In the genomic region with DNA sequence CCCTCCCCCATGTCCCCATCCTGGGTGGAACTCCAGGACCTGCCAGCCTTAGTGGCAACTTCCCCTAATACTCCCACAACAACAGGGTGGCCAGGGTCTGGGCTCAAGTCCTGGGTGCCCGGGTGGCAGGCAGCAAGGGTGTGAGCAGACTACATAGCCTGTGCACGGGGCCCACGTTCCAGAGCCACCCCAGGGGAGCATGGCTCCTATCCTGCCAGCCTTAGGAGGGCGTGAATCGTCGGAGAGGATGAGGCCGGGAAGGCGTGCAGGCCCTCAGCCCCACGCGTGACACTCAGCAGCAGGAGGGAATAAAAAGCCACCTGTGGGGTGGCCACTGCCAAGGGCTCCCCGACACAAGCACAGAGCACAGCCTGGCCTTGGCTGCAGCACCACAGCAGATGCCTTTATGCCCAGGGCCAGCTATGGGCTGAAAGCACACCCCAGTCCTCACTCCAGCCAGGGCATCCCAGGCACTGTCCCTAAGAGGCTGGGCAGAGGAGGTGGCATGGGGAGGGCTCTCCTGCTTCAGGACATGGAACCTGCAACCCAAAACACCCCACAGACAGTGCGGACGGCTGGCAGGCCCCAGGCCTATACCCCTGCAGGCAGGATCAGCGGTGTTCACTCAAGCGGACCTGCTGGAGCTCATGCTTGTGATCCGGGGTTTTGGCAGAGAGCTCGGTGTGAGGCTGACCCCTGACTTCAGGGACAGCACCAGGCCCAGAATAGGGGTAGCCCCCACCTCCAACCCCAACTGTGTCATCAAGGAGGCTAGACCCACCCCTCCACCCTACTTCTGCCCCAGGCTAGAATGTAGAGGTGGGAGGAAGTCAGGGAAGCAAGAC, we compare ENCODE assay signal across 12 cellular contexts. TPM values are rescaled to one million over a fixed set of nuclear protein-coding genes. Genes with fewer than 3 reads are reported as not detected.
A peak's percentile ranks its signal among the peaks of the same experiment; 100 is the strongest.
DNase-seq lines count a peak whose midpoint lies in the region; ATAC-seq, FAIRE-seq and TF ChIP-seq lines count a peak whose summit lies in the region.
"Had no signal": no experiment of that assay in that cellular context is flagged by ENCODE, and none has a peak within 500 bp of the region (broad histone marks: within the 10 kb centered on the region; RNA-seq: fewer than 3 reads in every experiment).

No MANE protein-coding gene starts in this region.

- DNase-seq in BJ (ENCODE audit: low read depth) (no peak), astrocyte (ENCODE audit: low read depth) (no peak), retinal pigment epithelial cell (ENCODE audit: low read depth) (no peak), HT-29 (ENCODE audit: low spot score) (no peak), NCI-H2107 treated with DMSO at 0.1 percent for 48 hours (lab: John Stamatoyannopoulos, UW; ENCODE audit: unreplicated experiment) (no peak)
- no peak for DNase-seq in activated naive CD4-positive, alpha-beta T cell treated with anti-CD3 and anti-CD28 coated beads, Interleukin-2, amount 50 U/mL, for 72 hours (ENCODE audit: low spot score in 2 of 2)
- no peak for DNase-seq in stimulated activated CD8-positive, alpha-beta memory T cell treated with anti-CD3 and anti-CD28 coated beads, Interleukin-4, amount 100 ng/mL, for 48 hours
- DNase-seq: activated B cell treated with CpG ODN at 0.5 μM for 24 hours; activated naive CD4-positive, alpha-beta T cell treated with anti-CD3 and anti-CD28 coated beads, Interleukin-2, amount 50 U/mL, for 16 hours; NCI-H1092 had no signal

- ATAC-seq in activated naive CD4-positive, alpha-beta T cell treated with anti-CD3 and anti-CD28 coated beads, Interleukin-2, amount 50 U/mL, for 72 hours: no peak

- H3K4me3 Mint-ChIP-seq in astrocyte (ENCODE audit: unreplicated experiment): peak overlapping the region; percentile 94
- H3K4me3 Mint-ChIP-seq: activated B cell treated with CpG ODN at 0.5 μM for 24 hours had no signal

- H3K27me3 ChIP-seq in BJ (ENCODE audit: control insufficient read depth, insufficient read depth, low read length): no peaks in the 10 kb centered on the region
- H3K27me3 ChIP-seq in astrocyte (ENCODE audit: insufficient read depth, low read length): no peaks in the 10 kb centered on the region
- H3K27me3 ChIP-seq in iPS-20b (ENCODE audit: insufficient read depth, low read length): no peaks in the 10 kb centered on the region

- H2AFZ ChIP-seq in astrocyte (ENCODE audit: low read depth, low read length): no peak overlapping the region

- POLR2A ChIA-PET in BJ (lab: Charles Lee): no interaction called here

- CTCF ChIA-PET in BJ (lab: Yijun Ruan, JAX): interaction anchor here (0.8 to 2.3 kb wide), 3 partner anchors 10 to 132 kb away, joined by 3 to 10 read pairs (median 4); no protein-coding TSS in a partner anchor

- H3K4me3 ChIP-seq in BJ (ENCODE audit: low read depth, low read length) (peak overlapping the region; percentile 84), astrocyte (ENCODE audit: insufficient read depth, low read depth, low read length) (peak overlapping the region; percentile 83), iPS-20b (ENCODE audit: low read length) (peak overlapping the region; percentile 83; the same call in 1 of the 2 replicates), retinal pigment epithelial cell (ENCODE audit: low read length) (peak overlapping the region; percentile 97)

- peaks cover 92% of the 10 kb centered on the region for H3K79me2 ChIP-seq in astrocyte (ENCODE audit: insufficient read depth, low read length)

- H3K9me3 ChIP-seq in astrocyte (ENCODE audit: insufficient read depth, low read depth, low read length): no peaks in the 10 kb centered on the region
- H3K9me3 ChIP-seq in iPS-20b (ENCODE audit: insufficient read depth, low read depth, low read length): no peaks in the 10 kb centered on the region

- H3K36me3 Mint-ChIP-seq in astrocyte (ENCODE audit: low read depth, unreplicated experiment): peaks cover 3% of the 10 kb centered on the region
- H3K36me3 Mint-ChIP-seq in activated naive CD4-positive, alpha-beta T cell treated with anti-CD3 and anti-CD28 coated beads, Interleukin-2, amount 50 U/mL, for 72 hours: no peaks in the 10 kb centered on the region
- H3K36me3 Mint-ChIP-seq: CD4-positive, alpha-beta memory T cell had no signal

- peaks cover 60% of the 10 kb centered on the region for H4K20me1 ChIP-seq in astrocyte (ENCODE audit: insufficient read depth, low read length)

- peaks cover 59% of the 10 kb centered on the region for H3K4me1 Mint-ChIP-seq in astrocyte (ENCODE audit: low read depth, unreplicated experiment)

- no peak for FAIRE-seq in astrocyte (lab: Jason Lieb, UNC)

- H3K4me1 ChIP-seq in astrocyte (ENCODE audit: insufficient read depth, low read length) (peaks cover 83% of the 10 kb centered on the region), iPS-20b (ENCODE audit: insufficient read depth, low read length) (peaks cover 63% of the 10 kb centered on the region)

- H3K27ac Mint-ChIP-seq in astrocyte (ENCODE audit: unreplicated experiment): peak overlapping the region; percentile 84
- no peak overlapping the region for H3K27ac Mint-ChIP-seq in activated naive CD4-positive, alpha-beta T cell treated with anti-CD3 and anti-CD28 coated beads, Interleukin-2, amount 50 U/mL, for 72 hours
- H3K27ac Mint-ChIP-seq: activated B cell treated with CpG ODN at 0.5 μM for 24 hours had no signal

- no peaks in the 10 kb centered on the region for H3K9me3 Mint-ChIP-seq in astrocyte (ENCODE audit: unreplicated experiment)
- H3K9me3 Mint-ChIP-seq in activated naive CD4-positive, alpha-beta T cell treated with anti-CD3 and anti-CD28 coated beads, Interleukin-2, amount 50 U/mL, for 72 hours: no peaks in the 10 kb centered on the region
- H3K9me3 Mint-ChIP-seq: activated B cell treated with CpG ODN at 0.5 μM for 24 hours; CD4-positive, alpha-beta memory T cell had no signal

- H3K4me2 ChIP-seq in astrocyte (ENCODE audit: low read length): peak overlapping the region; percentile 91

- H3K36me3 ChIP-seq in BJ (ENCODE audit: control insufficient read depth, insufficient read depth, low read length) (peaks cover 10% of the 10 kb centered on the region), astrocyte (ENCODE audit: insufficient read depth, low read length) (no peaks in the 10 kb centered on the region), iPS-20b (ENCODE audit: insufficient read depth, low read depth, low read length) (peaks cover 2% of the 10 kb centered on the region; the same call in 1 of the 2 replicates)

- TF ChIP-seq CTCF in BJ (IDR thresholded peaks at IDR 0.05; ENCODE audit: insufficient read depth, low read depth, low read length) (no peak), astrocyte (IDR thresholded peaks at IDR 0.05; ENCODE audit: insufficient read depth, low read depth, low read length) (no peak), retinal pigment epithelial cell (conservative IDR thresholded peaks at IDR 0.05; ENCODE audit: low read depth, low read length) (no peak)

- no peaks in the 10 kb centered on the region for H3K27me3 Mint-ChIP-seq in astrocyte (ENCODE audit: low read depth, unreplicated experiment)

- H3K27ac ChIP-seq in astrocyte (ENCODE audit: low read depth, low read length) (peak overlapping the region; percentile 99), iPS-20b (ENCODE audit: low read length) (no peak overlapping the region)

- H3K9ac ChIP-seq in astrocyte (ENCODE audit: low read length) (peak overlapping the region; percentile 96), iPS-20b (ENCODE audit: low read depth, low read length) (peak overlapping the region; percentile 15; the same call in 1 of the 2 replicates)

RNA-seq across cellular contexts. Expression of a gene that starts 2.7 kb away (rescaled TPM):
- polyA plus RNA-seq in BJ (2011; rRNA removed): 28.9 and 57.3 TPM in 2 replicates
- 26.4 and 33.4 TPM in 2 replicates for polyA minus RNA-seq in BJ (2011; rRNA and poly(A)+ RNA removed)
- 241 and 296 TPM in 2 replicates for total RNA-seq in astrocyte
- 230 and 270 TPM in 2 replicates for total RNA-seq in HT-29 (2014; rRNA removed; shearing (Covaris generic))
- under 1 TPM; 0.16 to 0.71 TPM for total RNA-seq in activated naive CD4-positive, alpha-beta T cell treated with anti-CD3 and anti-CD28 coated beads, Interleukin-2, amount 50 U/mL, for 72 hours
- total RNA-seq: activated B cell treated with CpG ODN at 0.5 μM for 24 hours had no signal

RNA-seq across cellular contexts. Expression of a gene that starts 30.0 kb away (rescaled TPM):
- not detected in 2 replicates for polyA plus RNA-seq in BJ (2011; rRNA removed)
- polyA minus RNA-seq in BJ (2011; rRNA and poly(A)+ RNA removed): not detected in 2 replicates
- not detected in 2 replicates for total RNA-seq in astrocyte
- total RNA-seq in HT-29 (2014; rRNA removed; shearing (Covaris generic)): not detected in 2 replicates
- not detected for total RNA-seq in activated naive CD4-positive, alpha-beta T cell treated with anti-CD3 and anti-CD28 coated beads, Interleukin-2, amount 50 U/mL, for 72 hours
- total RNA-seq: activated B cell treated with CpG ODN at 0.5 μM for 24 hours; CD4-positive, alpha-beta memory T cell had no signal
- polyA plus RNA-seq: CD4-positive, alpha-beta memory T cell had no signal

RNA-seq across cellular contexts. Expression of a gene that starts 41.8 kb away (rescaled TPM):
- not detected in 2 replicates for polyA plus RNA-seq in BJ (2011; rRNA removed)
- not detected in 2 replicates for polyA minus RNA-seq in BJ (2011; rRNA and poly(A)+ RNA removed)
- 0.43 TPM in 1 of 2 replicates, not detected in the other for total RNA-seq in astrocyte
- total RNA-seq in HT-29 (2014; rRNA removed; shearing (Covaris generic)): not detected in 2 replicates
- not detected for total RNA-seq in activated naive CD4-positive, alpha-beta T cell treated with anti-CD3 and anti-CD28 coated beads, Interleukin-2, amount 50 U/mL, for 72 hours
- total RNA-seq: activated B cell treated with CpG ODN at 0.5 μM for 24 hours; CD4-positive, alpha-beta memory T cell had no signal
- polyA plus RNA-seq: CD4-positive, alpha-beta memory T cell had no signal

Comparison
In these comparisons a context has a peak if more than half of its experiments do, and no peak if none do; other contexts are left out.
1. RNA of a gene that starts 2.7 kb away (total RNA-seq): 241 to 296 TPM in astrocyte and 230 to 270 TPM in HT-29; 0.16 to 0.71 TPM in activated naive CD4-positive, alpha-beta T cell treated with anti-CD3 and anti-CD28 coated beads, Interleukin-2, amount 50 U/mL, for 72 hours; every median in the first group is over 100 times any median in the second.
2. Peak in every context shown above with its lines, with median percentiles within 50 percentile points of each other: H3K4me3 ChIP-seq.